8 cellular contexts compared by ENCODE assay signal in genomic region chr5:111757582-111758283, GRCh38. TPM values are rescaled to one million over a fixed set of nuclear protein-coding genes. Genes with fewer than 3 reads are reported as not detected.
A peak's percentile ranks its signal among the peaks of the same experiment; 100 is the strongest.
DNase-seq lines count a peak whose midpoint lies in the region; ATAC-seq and TF ChIP-seq lines count a peak whose summit lies in the region.

No MANE protein-coding gene starts in this region.

- no peaks in the 10 kb centered on the region for H3K27me3 Mint-ChIP-seq in stimulated activated naive CD8-positive, alpha-beta T cell treated with anti-CD3 and anti-CD28 coated beads, Interleukin-15, amount 100 ng/mL, for 72 hours

- H3K9me3 Mint-ChIP-seq in stimulated activated naive CD8-positive, alpha-beta T cell treated with anti-CD3 and anti-CD28 coated beads, Interleukin-15, amount 100 ng/mL, for 72 hours, result no peaks in the 10 kb centered on the region

- peak overlapping the region; percentile 84 to 95 for H3K27ac Mint-ChIP-seq in stimulated activated naive CD8-positive, alpha-beta T cell treated with anti-CD3 and anti-CD28 coated beads, Interleukin-15, amount 100 ng/mL, for 72 hours

- H2AFZ ChIP-seq in neural cell (ENCODE audit: low read depth, low read length), result peak overlapping the region; percentile 73

- TF ChIP-seq RAD21 in neural cell (conservative IDR thresholded peaks at IDR 0.05), result no peak

- H3K27me3 ChIP-seq in neural cell (ENCODE audit: insufficient read depth, low read depth, low read length), result no peaks in the 10 kb centered on the region

- DNase-seq in Daoy (ENCODE audit: low read depth) (peak; percentile 97), KG1 (lab: John Stamatoyannopoulos, UW) (peak; percentile 65), fibroblast of the conjunctiva (ENCODE audit: low read depth) (peak; percentile 89)
- peak; percentile 85 for DNase-seq in activated effector memory CD4-positive, alpha-beta T cell treated with anti-CD3 and anti-CD28 coated beads, Interleukin-2, amount 50 U/mL, for 16 hours
- DNase-seq in stimulated activated naive CD8-positive, alpha-beta T cell treated with anti-CD3 and anti-CD28 coated beads, Interleukin-15, amount 100 ng/mL, for 72 hours, result peak; percentile 88 to 89

- peak overlapping the region; percentile 99 for H3K27ac ChIP-seq in neural cell (ENCODE audit: low read length)

- peaks cover 3% of the 10 kb centered on the region for H3F3A ChIP-seq in neural cell (ENCODE audit: insufficient read depth, low read length, poor library complexity, severe bottlenecking)

- no peak for TF ChIP-seq CTCF in neural cell (IDR thresholded peaks at IDR 0.05; ENCODE audit: poor library complexity, severe bottlenecking)

- peak overlapping the region; percentile 96 for H3K4me2 ChIP-seq in neural cell (ENCODE audit: low read length)

- H3K36me3 ChIP-seq in neural cell (ENCODE audit: insufficient read depth, low read length), result peaks cover 6% of the 10 kb centered on the region

- TF ChIP-seq EP300 in neural cell (conservative IDR thresholded peaks at IDR 0.05; ENCODE audit: poor library complexity, severe bottlenecking), result peak; percentile 50

- peaks cover 22% of the 10 kb centered on the region for H3K4me1 Mint-ChIP-seq in stimulated activated naive CD8-positive, alpha-beta T cell treated with anti-CD3 and anti-CD28 coated beads, Interleukin-15, amount 100 ng/mL, for 72 hours

- peak overlapping the region; percentile 88 to 89 for H3K4me3 Mint-ChIP-seq in stimulated activated naive CD8-positive, alpha-beta T cell treated with anti-CD3 and anti-CD28 coated beads, Interleukin-15, amount 100 ng/mL, for 72 hours

- peak; percentile 74 for TF ChIP-seq POLR2A in Raji (IDR thresholded peaks at IDR 0.05; ENCODE audit: insufficient read depth, low read depth, low read length)

- peaks cover 41% of the 10 kb centered on the region for H3K79me2 ChIP-seq in neural cell (replicated peaks; ENCODE audit: insufficient read depth, low read length)

- ATAC-seq in GM21786 (IDR thresholded peaks at IDR 0.05; ENCODE audit: unreplicated experiment), result peak; percentile 70
- ATAC-seq in stimulated activated naive CD8-positive, alpha-beta T cell treated with anti-CD3 and anti-CD28 coated beads, Interleukin-15, amount 100 ng/mL, for 72 hours, result peak; percentile 84

- H3K9me3 ChIP-seq in neural cell (ENCODE audit: low read length), result no peaks in the 10 kb centered on the region

- H3K9me2 ChIP-seq in neural cell (ENCODE audit: insufficient read depth, low read length), result no peaks in the 10 kb centered on the region

- peak overlapping the region; percentile 72 for H3K4me3 ChIP-seq in neural cell (ENCODE audit: low read length)

- H4K20me1 ChIP-seq in neural cell (ENCODE audit: insufficient read depth), result no peaks in the 10 kb centered on the region

- H3K9ac ChIP-seq in neural cell (ENCODE audit: low read length), result peak overlapping the region; percentile 94

TF ChIP-seq in neural cell, 6 proteins besides CTCF, POLR2A, EP300 and RAD21:
- TF ChIP-seq REST (IDR thresholded peaks at IDR 0.05; ENCODE audit: borderline replicate concordance) (peak; percentile 88), EZH2 (IDR thresholded peaks at IDR 0.05; ENCODE audit: borderline replicate concordance, insufficient read depth, low read length, poor library complexity, severe bottlenecking) (no peak), MXI1 (conservative IDR thresholded peaks at IDR 0.05; ENCODE audit: poor library complexity, severe bottlenecking) (peak; percentile 86), SMC3 (conservative IDR thresholded peaks at IDR 0.05; ENCODE audit: poor library complexity) (peak; percentile 25), POLR2AphosphoS5 (IDR thresholded peaks at IDR 0.05) (peak; percentile 75), TAF1 (IDR thresholded peaks at IDR 0.05; ENCODE audit: low read depth) (peak; percentile 86)

RNA-seq across cellular contexts. Expression of gene NREP, which starts 0.7 kb away (rescaled TPM):
- total RNA-seq in Daoy (2014; rRNA removed; shearing (Covaris generic)), result 171 and 173 TPM in 2 replicates
- polyA plus RNA-seq in neural cell, result 3,611 and 3,807 TPM in 2 replicates
- 1,547 and 1,719 TPM in 2 replicates for polyA minus RNA-seq in neural cell

Comparison
In these comparisons a context has a peak if more than half of its experiments do, and no peak if none do; other contexts are left out.
1. Peak in every context shown above with its lines: DNase-seq, ATAC-seq, H3K4me3 ChIP-seq and H3K27ac ChIP-seq.